In the genomic region with DNA sequence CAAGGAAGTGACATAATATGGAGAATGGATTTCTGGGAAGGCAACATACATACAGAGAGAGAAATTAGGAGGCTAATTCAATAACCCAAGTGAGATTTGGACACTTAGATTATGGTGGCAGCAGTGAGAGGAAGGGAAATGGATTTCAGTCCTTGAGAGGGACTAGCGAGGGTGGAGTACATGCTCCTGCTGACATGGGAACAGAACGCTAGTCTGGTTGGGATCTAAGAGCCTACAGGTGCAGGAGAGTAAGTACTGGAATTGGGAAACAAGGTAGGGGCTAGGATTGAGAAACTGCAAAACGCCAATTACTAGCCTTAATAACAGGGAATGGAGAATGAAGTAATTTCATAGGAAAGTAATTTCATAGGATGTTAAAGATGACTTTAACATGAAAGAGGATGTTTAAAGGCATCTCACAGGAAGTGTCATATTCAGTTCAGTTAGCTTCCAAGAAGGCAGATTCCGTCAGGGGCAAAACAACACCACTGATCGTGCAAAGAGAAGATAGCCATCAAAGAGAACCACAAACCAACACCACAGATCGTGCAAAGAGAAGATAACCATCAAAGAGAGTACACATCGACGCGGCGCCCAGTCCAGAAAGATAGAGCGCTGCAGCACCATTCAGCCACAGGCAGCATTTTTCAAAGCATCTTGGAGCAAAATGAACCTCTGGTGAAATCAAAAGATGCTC, we compare ENCODE assay signal across 8 cellular contexts. TPM values are rescaled to one million over a fixed set of nuclear protein-coding genes. Genes with fewer than 3 reads are reported as not detected.
DNase-seq lines count a peak whose midpoint lies in the region; ATAC-seq and TF ChIP-seq lines count a peak whose summit lies in the region.

No MANE protein-coding gene starts in this region.

- peak; percentile 84 for ATAC-seq in HG03097 (IDR thresholded peaks at IDR 0.05; ENCODE audit: low FRiP score, unreplicated experiment)
- no peak for ATAC-seq in GM21786 (IDR thresholded peaks at IDR 0.05; ENCODE audit: unreplicated experiment)

- POLR2A ChIA-PET in MCF 10A (lab: Yijun Ruan, JAX), result interaction anchor here (0.5 kb wide), 1 partner anchor 53 kb away, joined by 3 read pairs; no protein-coding TSS in a partner anchor

- H3K9me3 Mint-ChIP-seq in activated CD4-positive, alpha-beta T cell treated with anti-CD3 and anti-CD28 coated beads, Interleukin-2, amount 10 ng/mL, durations not matched to agents 24 days and 14 days, result peaks cover 16% of the 10 kb centered on the region
- H3K9me3 Mint-ChIP-seq in MCF 10A (ENCODE audit: unreplicated experiment), result no peaks in the 10 kb centered on the region

- H3K4me1 ChIP-seq in colonic mucosa, result no peaks in the 10 kb centered on the region
- H3K4me1 ChIP-seq in breast epithelium, result no peaks in the 10 kb centered on the region

- no peak for TF ChIP-seq POLR2A in breast epithelium (IDR thresholded peaks at IDR 0.05)

- peak overlapping the region; percentile 86 for H3K27ac Mint-ChIP-seq in activated CD4-positive, alpha-beta T cell treated with anti-CD3 and anti-CD28 coated beads, Interleukin-2, amount 10 ng/mL, durations not matched to agents 24 days and 14 days
- H3K27ac Mint-ChIP-seq in MCF 10A (ENCODE audit: low read depth, unreplicated experiment), result no peak overlapping the region

- H3K4me3 ChIP-seq in colonic mucosa, result no peak overlapping the region
- no peak overlapping the region for H3K4me3 ChIP-seq in breast epithelium

- peaks cover 61% of the 10 kb centered on the region for H3K4me1 Mint-ChIP-seq in activated CD4-positive, alpha-beta T cell treated with anti-CD3 and anti-CD28 coated beads, Interleukin-2, amount 10 ng/mL, durations not matched to agents 24 days and 14 days
- H3K4me1 Mint-ChIP-seq in MCF 10A (ENCODE audit: insufficient read depth, unreplicated experiment), result no peaks in the 10 kb centered on the region

- H3K9me3 ChIP-seq in colonic mucosa (no peaks in the 10 kb centered on the region), breast epithelium (no peaks in the 10 kb centered on the region)

- H3K27me3 Mint-ChIP-seq in activated CD4-positive, alpha-beta T cell treated with anti-CD3 and anti-CD28 coated beads, Interleukin-2, amount 10 ng/mL, durations not matched to agents 24 days and 14 days, result no peaks in the 10 kb centered on the region
- no peaks in the 10 kb centered on the region for H3K27me3 Mint-ChIP-seq in MCF 10A (ENCODE audit: insufficient read depth, unreplicated experiment)

- H3K27me3 ChIP-seq in colonic mucosa, result no peaks in the 10 kb centered on the region
- H3K27me3 ChIP-seq in breast epithelium, result no peaks in the 10 kb centered on the region

- TF ChIP-seq CTCF in colonic mucosa (IDR thresholded peaks at IDR 0.05) (no peak), MCF 10A (IDR thresholded peaks at IDR 0.05; ENCODE audit: unreplicated experiment) (no peak), breast epithelium (IDR thresholded peaks at IDR 0.05) (no peak)

- peak; percentile 96 for DNase-seq in activated CD4-positive, alpha-beta T cell treated with anti-CD3 and anti-CD28 coated beads, Interleukin-2, amount 10 ng/mL, durations not matched to agents 24 days and 14 days
- DNase-seq in colonic mucosa, result peak; percentile 25
- DNase-seq in stimulated activated CD8-positive, alpha-beta memory T cell treated with anti-CD3 and anti-CD28 coated beads, Interleukin-4, amount 100 ng/mL, for 24 hours (ENCODE audit: low read depth), result peak; percentile 42
- DNase-seq in MCF 10A (ENCODE audit: unreplicated experiment), result no peak
- DNase-seq in breast epithelium (ENCODE audit: low spot score in 2 of 2), result no peak
- no peak for DNase-seq in head of caudate nucleus

- intact Hi-C loops in activated CD4-positive, alpha-beta T cell treated with anti-CD3 and anti-CD28 coated beads, Interleukin-2, amount 10 ng/mL, durations not matched to agents 24 days and 14 days (cut with micrococcal nuclease), result loop anchor here (1.0 to 2.0 kb wide), 5 partner anchors 9 to 296 kb away; no protein-coding TSS in a partner anchor
- intact Hi-C loops in colonic mucosa (cut with DNase I), result no loop called here
- intact Hi-C loops in MCF 10A (cut with micrococcal nuclease), result no loop called here
- intact Hi-C loops in breast epithelium (cut with DNase I; ENCODE audit: low total_unique reads), result no loop called here
- intact Hi-C loops in head of caudate nucleus (cut with DNase I), result no loop called here

- H3K27ac ChIP-seq in colonic mucosa, result no peak overlapping the region
- H3K27ac ChIP-seq in breast epithelium, result no peak overlapping the region

- no TSS peak for BruUV-seq in MCF 10A (replicated peaks; lab: Mats Ljungman, UMichigan)

- peak overlapping the region; percentile 62 for H3K4me3 Mint-ChIP-seq in activated CD4-positive, alpha-beta T cell treated with anti-CD3 and anti-CD28 coated beads, Interleukin-2, amount 10 ng/mL, durations not matched to agents 24 days and 14 days
- no peak overlapping the region for H3K4me3 Mint-ChIP-seq in MCF 10A (ENCODE audit: unreplicated experiment)

- CTCF ChIA-PET in MCF 10A (lab: Yijun Ruan, JAX), result no interaction called here

- no peaks in the 10 kb centered on the region for H3K36me3 ChIP-seq in colonic mucosa
- H3K36me3 ChIP-seq in breast epithelium, result no peaks in the 10 kb centered on the region

- H3K36me3 Mint-ChIP-seq in activated CD4-positive, alpha-beta T cell treated with anti-CD3 and anti-CD28 coated beads, Interleukin-2, amount 10 ng/mL, durations not matched to agents 24 days and 14 days (ENCODE audit: low read depth), result peaks cover 14% of the 10 kb centered on the region
- H3K36me3 Mint-ChIP-seq in MCF 10A (ENCODE audit: insufficient read depth, unreplicated experiment), result no peaks in the 10 kb centered on the region

- H3K9ac ChIP-seq in colonic mucosa (ENCODE audit: low read depth in 2 of 2, low read length in 2 of 2), result no peak overlapping the region

RNA-seq across cellular contexts. Expression of gene CDKL4, which starts 27.1 kb away (rescaled TPM):
- total RNA-seq in activated CD4-positive, alpha-beta T cell treated with anti-CD3 and anti-CD28 coated beads, Interleukin-2, amount 10 ng/mL, durations not matched to agents 24 days and 14 days, result not detected in 2 replicates
- under 1 TPM in 1 of 2 donors, not detected in 1; 0.64 TPM for total RNA-seq in colonic mucosa
- total RNA-seq in MCF 10A (2022), result 1.1 TPM in 1 of 2 replicates, not detected in the other
- 1 to 10 TPM in 1 of 3 donors, under 1 TPM in 1, not detected in 1; 0.33 to 2.6 TPM for total RNA-seq in breast epithelium

Comparison
In these comparisons a context has a peak if more than half of its experiments do, and no peak if none do; other contexts are left out.
1. DNase-seq: peak in activated CD4-positive, alpha-beta T cell treated with anti-CD3 and anti-CD28 coated beads, Interleukin-2, amount 10 ng/mL, durations not matched to agents 24 days and 14 days (single experiment), colonic mucosa (single experiment) and stimulated activated CD8-positive, alpha-beta memory T cell treated with anti-CD3 and anti-CD28 coated beads, Interleukin-4, amount 100 ng/mL, for 24 hours (single experiment); none in MCF 10A (single experiment), breast epithelium (0 of 2) and head of caudate nucleus (0 of 42).